ENCODE assay signal across 1 cellular context in the genomic region with DNA sequence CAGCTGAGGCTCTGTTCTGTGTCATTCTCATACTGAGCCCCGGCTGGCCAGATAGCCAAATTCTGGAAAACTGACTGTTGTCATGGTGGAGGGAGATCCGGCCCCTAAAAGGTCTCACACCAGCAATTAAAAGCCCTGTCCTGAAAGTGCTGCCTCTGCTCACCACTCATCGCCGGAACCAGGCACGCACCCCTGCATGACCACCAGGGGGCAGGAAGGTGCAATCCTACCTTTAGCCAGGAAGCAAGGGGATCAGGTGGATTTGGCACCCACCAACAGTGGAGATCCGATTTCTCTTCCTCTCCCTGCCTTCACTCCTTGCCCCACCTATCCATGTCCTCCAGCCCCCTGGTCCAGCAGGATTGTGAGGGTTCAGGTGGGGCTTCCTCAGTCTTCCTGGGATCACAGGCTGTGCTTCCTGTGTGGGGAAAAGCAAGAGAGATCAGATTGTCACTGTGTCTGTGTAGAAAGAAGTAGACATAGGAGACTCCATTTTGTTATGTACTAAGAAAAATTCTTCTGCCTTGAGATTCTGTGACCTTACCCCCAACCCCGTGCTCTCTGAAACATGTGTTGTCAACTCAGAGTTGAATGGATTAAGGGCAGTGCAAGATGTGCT.
TF ChIP-seq lines count a peak whose summit lies in the region.

No MANE protein-coding gene starts in this region.

TF ChIP-seq in Ishikawa, 13 proteins besides CTCF, POLR2A, EP300 and RAD21 (continued from another document):
- TF ChIP-seq, protein P1, sequence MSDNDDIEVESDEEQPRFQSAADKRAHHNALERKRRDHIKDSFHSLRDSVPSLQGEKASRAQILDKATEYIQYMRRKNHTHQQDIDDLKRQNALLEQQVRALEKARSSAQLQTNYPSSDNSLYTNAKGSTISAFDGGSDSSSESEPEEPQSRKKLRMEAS (IDR thresholded peaks at IDR 0.05), result no peak
- no peak for TF ChIP-seq USF1 (IDR thresholded peaks at IDR 0.05)
